In the genomic region with DNA sequence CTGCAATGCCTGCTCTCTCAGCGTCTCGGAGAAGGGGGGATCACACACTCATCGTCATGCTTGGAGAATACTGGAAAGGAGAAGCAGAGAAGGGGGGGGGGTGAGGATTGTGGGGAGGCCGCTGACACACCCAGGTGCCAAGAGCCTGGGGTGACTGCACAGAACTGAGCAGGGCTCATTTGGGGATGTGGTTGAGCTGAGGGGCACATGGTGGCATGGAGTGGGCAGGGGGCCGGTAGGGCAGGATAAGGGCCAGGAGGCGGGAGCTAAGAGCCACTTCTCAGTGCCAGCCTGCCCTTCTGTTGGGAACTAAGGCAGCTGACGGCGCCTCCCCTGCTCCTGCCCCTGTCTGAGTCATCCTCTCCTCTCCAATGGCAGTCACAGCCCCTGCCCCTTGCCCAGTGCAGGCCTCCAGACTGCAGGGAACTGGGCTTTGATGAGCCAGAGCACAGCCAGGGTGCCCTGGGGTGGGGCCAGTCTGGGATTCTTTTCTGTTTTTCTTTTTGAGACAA, we compare ENCODE assay signal across 9 cellular contexts. TPM values are rescaled to one million over a fixed set of nuclear protein-coding genes. Genes with fewer than 3 reads are reported as not detected.
DNase-seq lines count a peak whose midpoint lies in the region; ATAC-seq, FAIRE-seq and TF ChIP-seq lines count a peak whose summit lies in the region.
"Had no signal": no experiment of that assay in that cellular context is flagged by ENCODE, and none has a peak within 500 bp of the region (broad histone marks: within the 10 kb centered on the region; RNA-seq: fewer than 3 reads in every experiment).

No MANE protein-coding gene starts in this region.

- peaks cover 0 to 5% (median 0%) of the 10 kb centered on the region in 3 donors for H3K27me3 Mint-ChIP-seq in CD14-positive monocyte (ENCODE audit: low read depth in 3 of 3)
- H3K27me3 Mint-ChIP-seq in naive thymus-derived CD4-positive, alpha-beta T cell, result no peaks in the 10 kb centered on the region
- H3K27me3 Mint-ChIP-seq in T-cell, result no peaks in the 10 kb centered on the region

- 83% methylated on average over 8 of the region's 8 CpGs for WGBS in GM12878 (ENCODE audit: insufficient coverage, insufficient replicate concordance, low lambda C conversion rate, missing lambda C conversion rate)

- RAD21 ChIA-PET in GM12878 (lab: Charles Lee; ENCODE audit: unreplicated experiment), result no interaction called here

- no peak overlapping the region for H3K27ac ChIP-seq in GM12878 (ENCODE audit: control insufficient read depth, insufficient read depth)
- H3K27ac ChIP-seq in naive thymus-derived CD4-positive, alpha-beta T cell (ENCODE audit: low read depth, low read length), result no peak overlapping the region

- CTCF ChIA-PET in GM12878 (lab: Yijun Ruan, JAX), result no interaction called here
- CTCF ChIA-PET in naive thymus-derived CD4-positive, alpha-beta T cell (lab: Charles Lee), result interaction anchor here (1.4 kb wide), 1 partner anchor 180 kb away, joined by 4 read pairs; no protein-coding TSS in a partner anchor
- CTCF ChIA-PET in T-cell (lab: Charles Lee), result interaction anchor here in 1 of 2 donors (0.6 kb wide), 1 partner anchor 202 kb away, joined by 3 read pairs; no protein-coding TSS in a partner anchor

- no TSS peak for BruUV-seq in GM12878 (replicated peaks; lab: Mats Ljungman, UMichigan)

- no peaks in the 10 kb centered on the region for H4K20me1 ChIP-seq in GM12878 (ENCODE audit: control insufficient read depth, insufficient read depth)

- no peak for FAIRE-seq in GM12878 (lab: Jason Lieb, UNC)
- FAIRE-seq: islet of Langerhans had no signal

- no peaks in the 10 kb centered on the region for H3K9me3 ChIP-seq in GM12878 (replicated peaks; ENCODE audit: control insufficient read depth, insufficient read depth, low read length)
- no peaks in the 10 kb centered on the region for H3K9me3 ChIP-seq in naive thymus-derived CD4-positive, alpha-beta T cell (ENCODE audit: control insufficient read depth in 2 of 3, low read length in 3 of 3)

- H3K9me3 Mint-ChIP-seq in CD14-positive monocyte (no peaks in the 10 kb centered on the region), T-cell (no peaks in the 10 kb centered on the region)
- no peaks in the 10 kb centered on the region for H3K9me3 Mint-ChIP-seq in naive thymus-derived CD4-positive, alpha-beta T cell

- SMC1A ChIA-PET in GM12878 (lab: Charles Lee; ENCODE audit: uncharacterized antibody, unreplicated experiment), result no interaction called here

- peaks cover 40% of the 10 kb centered on the region for H3K4me1 Mint-ChIP-seq in CD14-positive monocyte
- peaks cover 5 to 24% (median 14%) of the 10 kb centered on the region in 7 donors for H3K4me1 Mint-ChIP-seq in naive thymus-derived CD4-positive, alpha-beta T cell
- H3K4me1 Mint-ChIP-seq in T-cell, result peaks cover 13 to 25% (median 14%) of the 10 kb centered on the region in 3 donors

- no peaks in the 10 kb centered on the region for H3K27me3 ChIP-seq in GM12878 (replicated peaks in 1 of 2; ENCODE audit: control insufficient read depth in 2 of 2, insufficient read depth in 2 of 2, low read length in 1 of 2)
- no peaks in the 10 kb centered on the region for H3K27me3 ChIP-seq in naive thymus-derived CD4-positive, alpha-beta T cell (ENCODE audit: control insufficient read depth in 2 of 2, insufficient read depth in 2 of 2, low read length in 2 of 2)

- in situ Hi-C loops in GM12878 (cut with MboI), result no loop called here

- ATAC-seq in GM12878 (no peak), HG02852 (IDR thresholded peaks at IDR 0.05; ENCODE audit: unreplicated experiment) (no peak), HG02970 (IDR thresholded peaks at IDR 0.05; ENCODE audit: low FRiP score, unreplicated experiment) (no peak), T-cell (replicated peaks in 1 of 4) (no peak)
- peak; percentile 72 for ATAC-seq in naive thymus-derived CD4-positive, alpha-beta T cell

- peak; percentile 94 for DNase-seq in CD14-positive monocyte (ENCODE audit: low spot score)
- peak in 72 of 76 experiments; percentile 8 to 77 (median 47) for DNase-seq in HUDEP-2 (lab: John Stamatoyannopoulos, UW; ENCODE audit: unreplicated experiment in 76 of 76)
- DNase-seq in GM12878 (ENCODE audit: low read depth, low spot score), result no peak
- DNase-seq in naive thymus-derived CD4-positive, alpha-beta T cell, result no peak
- DNase-seq in activated gamma-delta T cell (lab: John Stamatoyannopoulos, UW), result no peak
- no peak for DNase-seq in T-cell

- H2AFZ ChIP-seq in GM12878 (ENCODE audit: control insufficient read depth, low read depth, low read length), result no peak overlapping the region

- no peak overlapping the region for H3K9ac ChIP-seq in GM12878 (ENCODE audit: control insufficient read depth, insufficient read depth, low read length)

- TF ChIP-seq EP300 in GM12878 (IDR thresholded peaks at IDR 0.05; ENCODE audit: borderline replicate concordance in 1 of 2, control insufficient read depth in 1 of 2, low read depth in 2 of 2, low read length in 2 of 2), result no peak

- no peak for TF ChIP-seq CTCF in CD14-positive monocyte (IDR thresholded peaks at IDR 0.05)
- TF ChIP-seq CTCF in GM12878 (IDR thresholded peaks at IDR 0.05 in 2 of 3, conservative IDR thresholded peaks at IDR 0.05 in 1 of 3; ENCODE audit: control insufficient read depth in 2 of 3, extremely low read depth in 1 of 3, insufficient read depth in 1 of 3, low read depth in 3 of 3, low read length in 3 of 3), result no peak

- POLR2A ChIA-PET in GM12878 (lab: Charles Lee) (no interaction called here), T-cell (lab: Charles Lee) (interaction anchor here in 1 of 2 donors (0.6 kb wide), 1 partner anchor 62 kb away, joined by 3 read pairs; no protein-coding TSS in a partner anchor)
- POLR2A ChIA-PET in naive thymus-derived CD4-positive, alpha-beta T cell (lab: Charles Lee), result no interaction called here

- intact Hi-C loops in CD14-positive monocyte (cut with micrococcal nuclease) (loop anchor here in 1 of 2 donors (10.0 kb wide), 1 partner anchor 178 kb away; a partner anchor contains a TSS), GM12878 (cut with micrococcal nuclease; ENCODE audit: unreplicated experiment) (no loop called here)
- intact Hi-C loops in naive thymus-derived CD4-positive, alpha-beta T cell (cut with micrococcal nuclease), result no loop called here

- H3K4me3 Mint-ChIP-seq in CD14-positive monocyte (peak overlapping the region; percentile 35 to 41), T-cell (no peak overlapping the region)
- no peak overlapping the region for H3K4me3 Mint-ChIP-seq in naive thymus-derived CD4-positive, alpha-beta T cell

- peaks cover 32 to 49% of the 10 kb centered on the region in 2 donors for H3K36me3 Mint-ChIP-seq in CD14-positive monocyte
- peaks cover 4 to 12% (median 9%) of the 10 kb centered on the region in 5 donors for H3K36me3 Mint-ChIP-seq in naive thymus-derived CD4-positive, alpha-beta T cell
- peaks cover 16% of the 10 kb centered on the region for H3K36me3 Mint-ChIP-seq in T-cell

- no peak overlapping the region for H3K4me3 ChIP-seq in GM12878
- H3K4me3 ChIP-seq in naive thymus-derived CD4-positive, alpha-beta T cell (ENCODE audit: low read length), result no peak overlapping the region

- no peaks in the 10 kb centered on the region for H3K79me2 ChIP-seq in GM12878 (ENCODE audit: control insufficient read depth, insufficient read depth, low read length)

- H3K27ac Mint-ChIP-seq in CD14-positive monocyte (peak overlapping the region; percentile 46 to 90 (median 81)), T-cell (no peak overlapping the region)
- H3K27ac Mint-ChIP-seq in naive thymus-derived CD4-positive, alpha-beta T cell, result peak overlapping the region in 3 of 9 donors; percentile 13 to 38 (median 34)

- TF ChIP-seq POLR2A in GM12878 (IDR thresholded peaks at IDR 0.05; ENCODE audit: low read depth, low read length), result peak; percentile 15; the same call in 1 of the 2 replicates

- no peak for TF ChIP-seq RAD21 in GM12878 (IDR thresholded peaks at IDR 0.05; ENCODE audit: insufficient read depth, low read depth, low read length)

- no peak overlapping the region for H3K4me2 ChIP-seq in GM12878 (ENCODE audit: control insufficient read depth, insufficient read depth)

- H3K4me1 ChIP-seq in GM12878 (ENCODE audit: control insufficient read depth, insufficient read depth, low read length), result no peaks in the 10 kb centered on the region
- H3K4me1 ChIP-seq in naive thymus-derived CD4-positive, alpha-beta T cell (ENCODE audit: control insufficient read depth in 2 of 2, insufficient read depth in 2 of 2, low read length in 2 of 2), result peaks cover 0 to 5% of the 10 kb centered on the region in 2 donors

- peaks cover 2 to 3% of the 10 kb centered on the region in 2 experiments; a peak in 3 of 4 replicates for H3K36me3 ChIP-seq in GM12878 (ENCODE audit: control insufficient read depth in 2 of 2, insufficient read depth in 2 of 2, low read length in 1 of 2)
- H3K36me3 ChIP-seq in naive thymus-derived CD4-positive, alpha-beta T cell (ENCODE audit: control insufficient read depth in 2 of 3, insufficient read depth in 3 of 3, low read length in 3 of 3), result peaks cover 0 to 26% (median 0%) of the 10 kb centered on the region in 3 experiments

RNA-seq across cellular contexts. Expression of a gene that starts 27.2 kb away (rescaled TPM):
- 10 to 100 TPM; 42.5 to 47.8 TPM for polyA plus RNA-seq in CD14-positive monocyte
- 36.5 and 36.7 TPM in 2 replicates for total RNA-seq in GM12878 (2013; cell fraction: nucleolus; rRNA removed)
- total RNA-seq in GM12878 (2014; rRNA removed), result 170 and 179 TPM in 2 replicates
- 124 and 130 TPM in 2 replicates for total RNA-seq in GM12878 (2014; rRNA removed; fragmentation: Illumina TruSeq; extraction: Trizol)
- total RNA-seq in GM12878 (2021), result 150 and 158 TPM in 2 replicates
- 68.3 TPM for polyA plus RNA-seq in GM12878 (2011; ENCODE audit: low read depth)
- 32.9 and 47.8 TPM in 2 replicates for polyA plus RNA-seq in GM12878 (2011; rRNA removed)
- 71.1 and 71.4 TPM in 2 replicates for polyA plus RNA-seq in GM12878 (2011; cell fraction: cytosol; rRNA removed)
- polyA plus RNA-seq in GM12878 (2011; cell fraction: nucleus; rRNA removed), result 20.1 and 31.6 TPM in 2 replicates
- polyA plus RNA-seq in GM12878 (2012), result 99.0 and 109 TPM in 2 replicates
- 184 and 190 TPM in 2 replicates for polyA plus RNA-seq in GM12878 (2014; fragmentation: Illumina TruSeq; extraction: Trizol)
- polyA plus RNA-seq in GM12878 (2014; fragmentation: Nextera tagmentation; extraction: Ambion mirVana), result 100 to 1,000 TPM in 1 of 2 experiments, 10 to 100 TPM in 1; 41.4 to 109 TPM
- 166 and 167 TPM in 2 replicates for polyA plus RNA-seq in GM12878 (2014; rRNA removed)
- polyA plus RNA-seq in GM12878 (2016; fragmentation: Nextera tagmentation; extraction: Ambion mirVana), result 100 to 1,000 TPM; 194 to 217 TPM
- 21.4 and 35.8 TPM in 2 replicates for polyA minus RNA-seq in GM12878 (2011; rRNA and poly(A)+ RNA removed)
- 15.0 and 16.5 TPM in 2 replicates for polyA minus RNA-seq in GM12878 (2011; cell fraction: cytosol; rRNA and poly(A)+ RNA removed)
- 8.8 and 11.5 TPM in 2 replicates for polyA minus RNA-seq in GM12878 (2011; cell fraction: nucleus; rRNA and poly(A)+ RNA removed)
- total RNA-seq in naive thymus-derived CD4-positive, alpha-beta T cell, result 10 to 100 TPM; 25.4 to 86.7 (median 36.4) TPM
- polyA plus RNA-seq in naive thymus-derived CD4-positive, alpha-beta T cell, result 10 to 100 TPM; 54.8 to 64.1 TPM
- total RNA-seq in T-cell, result 10 to 100 TPM; 27.4 to 45.7 (median 40.6) TPM

RNA-seq across cellular contexts. Expression of a gene that starts 27.3 kb away (rescaled TPM):
- polyA plus RNA-seq in CD14-positive monocyte (1 to 10 TPM in 1 of 2 donors, under 1 TPM in 1; 0.76 to 1.5 TPM), GM12878 (2011; rRNA removed) (5.5 and 7.2 TPM in 2 replicates), GM12878 (2014; fragmentation: Illumina TruSeq; extraction: Trizol) (6.2 and 8.6 TPM in 2 replicates), GM12878 (2014; fragmentation: Nextera tagmentation; extraction: Ambion mirVana) (1 to 10 TPM; 3.1 to 5.0 TPM), GM12878 (2014; rRNA removed) (7.0 and 7.2 TPM in 2 replicates), GM12878 (2016; fragmentation: Nextera tagmentation; extraction: Ambion mirVana) (1 to 10 TPM; 7.0 to 8.0 TPM)
- total RNA-seq in GM12878 (2013; cell fraction: nucleolus; rRNA removed), result 25.4 and 31.7 TPM in 2 replicates
- total RNA-seq in GM12878 (2014; rRNA removed) (6.3 and 7.5 TPM in 2 replicates), GM12878 (2014; rRNA removed; fragmentation: Illumina TruSeq; extraction: Trizol) (5.9 and 6.8 TPM in 2 replicates), GM12878 (2021) (8.7 and 11.2 TPM in 2 replicates), T-cell (10 to 100 TPM in 3 of 5 donors, 1 to 10 TPM in 2; 5.7 to 11.5 (median 10.0) TPM)
- polyA plus RNA-seq in GM12878 (2011; ENCODE audit: low read depth), result 3.0 TPM
- 9.4 and 9.7 TPM in 2 replicates for polyA plus RNA-seq in GM12878 (2011; cell fraction: cytosol; rRNA removed)
- 13.1 and 14.8 TPM in 2 replicates for polyA plus RNA-seq in GM12878 (2011; cell fraction: nucleus; rRNA removed)
- polyA plus RNA-seq in GM12878 (2012), result 4.0 and 4.1 TPM in 2 replicates
- polyA minus RNA-seq in GM12878 (2011; rRNA and poly(A)+ RNA removed), result 6.8 and 12.3 TPM in 2 replicates
- polyA minus RNA-seq in GM12878 (2011; cell fraction: cytosol; rRNA and poly(A)+ RNA removed), result 2.3 and 2.9 TPM in 2 replicates
- 5.2 and 8.3 TPM in 2 replicates for polyA minus RNA-seq in GM12878 (2011; cell fraction: nucleus; rRNA and poly(A)+ RNA removed)
- total RNA-seq in naive thymus-derived CD4-positive, alpha-beta T cell, result 10 to 100 TPM in 2 of 5 experiments, 1 to 10 TPM in 3; 5.1 to 13.5 (median 7.1) TPM
- 1 to 10 TPM; 3.4 to 3.6 TPM for polyA plus RNA-seq in naive thymus-derived CD4-positive, alpha-beta T cell

Comparison
In these comparisons a context has a peak if more than half of its experiments do, and no peak if none do; other contexts are left out.
1. DNase-seq: peak in CD14-positive monocyte (single experiment) and HUDEP-2 (72 of 76); none in GM12878 (single experiment), naive thymus-derived CD4-positive, alpha-beta T cell (0 of 9), activated gamma-delta T cell (single experiment) and T-cell (0 of 34).
2. H3K27ac Mint-ChIP-seq: peak in CD14-positive monocyte (7 of 7); none in T-cell (0 of 2).
3. H3K4me3 Mint-ChIP-seq: peak in CD14-positive monocyte (2 of 2); none in naive thymus-derived CD4-positive, alpha-beta T cell (0 of 10) and T-cell (0 of 3).